In the genomic region with DNA sequence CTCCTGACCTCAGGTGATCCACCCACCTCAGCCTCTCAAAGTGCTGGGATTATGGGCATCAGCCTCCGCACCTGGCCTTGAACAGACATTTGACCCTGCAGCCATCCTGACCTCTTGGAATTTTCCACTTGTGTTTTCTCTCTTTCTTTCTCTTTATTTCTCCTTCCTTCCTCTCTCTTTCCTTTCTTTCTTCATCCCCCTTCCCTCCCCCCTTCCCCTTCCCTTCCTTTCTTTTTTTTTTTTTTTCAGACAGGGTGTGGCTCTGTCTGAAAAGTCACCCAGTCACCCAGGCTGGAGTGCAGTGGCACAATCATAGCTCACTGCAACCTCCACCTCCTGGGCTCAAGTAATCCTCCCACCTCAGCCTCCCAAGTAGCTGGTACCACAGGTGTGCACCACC, we compare ENCODE assay signal across 2 cellular contexts. TPM values are rescaled to one million over a fixed set of nuclear protein-coding genes. Genes with fewer than 3 reads are reported as not detected.
"Had no signal": no experiment of that assay in that cellular context is flagged by ENCODE, and none has a peak within 500 bp of the region (broad histone marks: within the 10 kb centered on the region; RNA-seq: fewer than 3 reads in every experiment).

No MANE protein-coding gene starts in this region.

RNA-seq across cellular contexts. Expression of a gene that starts 10.8 kb away (rescaled TPM):
- total RNA-seq: mammary epithelial cell had no signal
- polyA plus RNA-seq: immature natural killer cell had no signal
